Comparison of ENCODE assay signal across 9 cellular contexts in genomic region chrX:136214551-136214950, GRCh38. TPM values are rescaled to one million over a fixed set of nuclear protein-coding genes. Genes with fewer than 3 reads are reported as not detected.
DNase-seq lines count a peak whose midpoint lies in the region; ATAC-seq and TF ChIP-seq lines count a peak whose summit lies in the region.
"Had no signal": no experiment of that assay in that cellular context is flagged by ENCODE, and none has a peak within 500 bp of the region (broad histone marks: within the 10 kb centered on the region; RNA-seq: fewer than 3 reads in every experiment).

No MANE protein-coding gene starts in this region.

- DNase-seq in Calu3 (peak; percentile 26), RPMI7951 (ENCODE audit: low read depth) (peak; percentile 80), fibroblast of peridontal ligament (ENCODE audit: extremely low read depth) (peak; percentile 82), renal cortical epithelial cell (ENCODE audit: low read depth) (peak; percentile 89), SIG-M5 (lab: John Stamatoyannopoulos, UW) (no peak)
- no peak for DNase-seq in stimulated activated CD4-positive, alpha-beta T cell treated with anti-CD3 and anti-CD28 coated beads, Interleukin-4, amount 100 ng/mL, for 4 hours
- DNase-seq: NCI-H146 had no signal

- peaks cover 4% of the 10 kb centered on the region for H3K27me3 Mint-ChIP-seq in Calu3 (ENCODE audit: unreplicated experiment)
- H3K27me3 Mint-ChIP-seq in activated T-helper 17 cell treated with anti-CD3 and anti-CD28 coated beads, Interleukin-2, amount 50 U/mL, for 72 hours, result no peaks in the 10 kb centered on the region

- intact Hi-C loops in Calu3 (cut with micrococcal nuclease; ENCODE audit: unreplicated experiment), result no loop called here

- TF ChIP-seq CTCF in Calu3 (IDR thresholded peaks at IDR 0.05; ENCODE audit: unreplicated experiment), result no peak

- H3K9me3 Mint-ChIP-seq in Calu3 (ENCODE audit: low read depth, unreplicated experiment), result no peaks in the 10 kb centered on the region
- H3K9me3 Mint-ChIP-seq in activated T-helper 17 cell treated with anti-CD3 and anti-CD28 coated beads, Interleukin-2, amount 50 U/mL, for 72 hours, result no peaks in the 10 kb centered on the region

- no peak overlapping the region for H3K27ac Mint-ChIP-seq in Calu3 (ENCODE audit: unreplicated experiment)
- H3K27ac Mint-ChIP-seq in activated T-helper 17 cell treated with anti-CD3 and anti-CD28 coated beads, Interleukin-2, amount 50 U/mL, for 72 hours, result no peak overlapping the region

- ATAC-seq in activated T-helper 17 cell treated with anti-CD3 and anti-CD28 coated beads, Interleukin-2, amount 50 U/mL, for 72 hours (replicated peaks), result no peak
- ATAC-seq in GM21528 (IDR thresholded peaks at IDR 0.05; ENCODE audit: low FRiP score, unreplicated experiment), result no peak

- CTCF ChIA-PET in Calu3 (lab: Charles Lee), result no interaction called here

- no TSS peak for BruUV-seq in Calu3 (replicated peaks; lab: Mats Ljungman, UMichigan)

- H3K36me3 Mint-ChIP-seq in Calu3 (ENCODE audit: insufficient read depth, unreplicated experiment), result no peaks in the 10 kb centered on the region
- peaks cover 45% of the 10 kb centered on the region for H3K36me3 Mint-ChIP-seq in activated T-helper 17 cell treated with anti-CD3 and anti-CD28 coated beads, Interleukin-2, amount 50 U/mL, for 72 hours (ENCODE audit: low read depth)

- no peak overlapping the region for H3K4me3 Mint-ChIP-seq in Calu3 (ENCODE audit: low read depth, unreplicated experiment)
- H3K4me3 Mint-ChIP-seq in activated T-helper 17 cell treated with anti-CD3 and anti-CD28 coated beads, Interleukin-2, amount 50 U/mL, for 72 hours, result no peak overlapping the region

- peaks cover 16% of the 10 kb centered on the region for H3K4me1 Mint-ChIP-seq in Calu3 (ENCODE audit: low read depth, unreplicated experiment)
- no peaks in the 10 kb centered on the region for H3K4me1 Mint-ChIP-seq in activated T-helper 17 cell treated with anti-CD3 and anti-CD28 coated beads, Interleukin-2, amount 50 U/mL, for 72 hours

RNA-seq across cellular contexts. Expression of gene MAP7D3, which starts 36.6 kb away (rescaled TPM):
- total RNA-seq in Calu3 (2022) (7.9 and 8.0 TPM in 2 replicates), renal cortical epithelial cell (15.6 and 28.1 TPM in 2 replicates)
- 9.2 and 11.1 TPM in 2 replicates for total RNA-seq in RPMI7951 (2014; rRNA removed; shearing (Covaris generic))
- 10 to 100 TPM; 13.6 to 18.3 TPM for total RNA-seq in activated T-helper 17 cell treated with anti-CD3 and anti-CD28 coated beads, Interleukin-2, amount 50 U/mL, for 72 hours

Comparison
In these comparisons a context has a peak if more than half of its experiments do, and no peak if none do; other contexts are left out.
1. DNase-seq: peak in Calu3 (single experiment), RPMI7951 (single experiment), fibroblast of peridontal ligament (single experiment) and renal cortical epithelial cell (single experiment); none in SIG-M5 (single experiment) and stimulated activated CD4-positive, alpha-beta T cell treated with anti-CD3 and anti-CD28 coated beads, Interleukin-4, amount 100 ng/mL, for 4 hours (0 of 2).